ENCODE assay signal across 8 cellular contexts in the genomic region with DNA sequence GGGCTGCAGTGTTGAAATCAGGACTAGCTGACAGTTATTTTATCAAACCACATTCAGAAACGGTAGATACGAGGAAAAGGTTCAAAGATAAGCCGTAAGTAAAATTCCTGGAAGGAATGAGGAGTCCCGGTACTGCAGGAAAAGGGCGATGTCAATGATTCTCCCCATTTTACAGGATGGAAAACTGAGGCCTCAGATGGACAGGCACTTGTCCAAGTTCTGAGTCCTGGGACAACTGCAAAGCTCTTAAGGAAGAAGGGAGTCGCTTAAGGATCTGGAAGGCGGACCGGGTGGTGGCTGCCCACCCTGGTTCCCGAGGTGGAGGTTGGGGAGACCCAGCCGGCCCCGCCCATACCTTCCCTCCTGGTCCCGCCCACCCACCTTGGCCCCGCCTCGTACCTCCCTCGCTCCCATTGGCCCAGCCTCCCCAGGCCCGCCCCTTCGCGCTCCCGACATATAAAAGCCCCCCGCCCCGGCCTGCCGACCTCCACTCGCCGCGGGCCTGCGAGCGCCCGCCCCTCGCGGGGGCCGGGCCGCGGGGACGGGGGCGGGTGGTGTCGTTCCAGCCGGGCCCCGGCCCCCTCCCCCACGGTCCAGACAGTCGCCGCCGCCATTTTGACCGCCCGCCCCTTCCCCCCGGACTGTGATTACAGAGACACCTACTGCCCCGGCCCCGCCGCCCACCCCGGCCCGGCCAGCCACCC. TPM values are rescaled to one million over a fixed set of nuclear protein-coding genes. Genes with fewer than 3 reads are reported as not detected.
DNase-seq lines count a peak whose midpoint lies in the region; ATAC-seq and TF ChIP-seq lines count a peak whose summit lies in the region.

No MANE protein-coding gene starts in this region.

- peak; percentile 89 to 98 (median 91) for DNase-seq in CD8-positive, alpha-beta T cell
- DNase-seq in Karpas-422 (peak; percentile 96), SJCRH30 (peak; percentile 93)
- DNase-seq in activated gamma-delta T cell treated with anti-CD3 and anti-CD28 coated beads, Interleukin-2, amount 50 U/mL, for 16 hours (ENCODE audit: low read depth) = peak; percentile 87

- H3K36me3 Mint-ChIP-seq in CD8-positive, alpha-beta T cell = peaks cover 6% of the 10 kb centered on the region

- WGBS in gastroesophageal sphincter (ENCODE audit: low coverage in 1 of 2), 2 donors = 0 to 18% methylated on average over 1 to 9 of the region's 50 CpGs

- no peaks in the 10 kb centered on the region for H3K9me2 ChIP-seq in Karpas-422 (replicated peaks; ENCODE audit: insufficient read depth, low read length)

- H3K36me3 ChIP-seq in CD8-positive, alpha-beta T cell (ENCODE audit: insufficient read depth, low read length) = no peaks in the 10 kb centered on the region
- H3K36me3 ChIP-seq in Karpas-422 (ENCODE audit: insufficient read depth, low read length) (no peaks in the 10 kb centered on the region), SJCRH30 (no peaks in the 10 kb centered on the region), gastroesophageal sphincter (peaks cover 0 to under 1% of the 10 kb centered on the region in 2 donors), neutrophil (no peaks in the 10 kb centered on the region), stomach smooth muscle (ENCODE audit: control insufficient read depth in 2 of 2, insufficient read depth in 2 of 2, low read length in 2 of 2) (no peaks in the 10 kb centered on the region)

- no peaks in the 10 kb centered on the region for H4K20me1 ChIP-seq in Karpas-422 (ENCODE audit: insufficient read depth, low read depth, low read length)

- TF ChIP-seq CTCF in CD8-positive, alpha-beta T cell (IDR thresholded peaks at IDR 0.05) = no peak
- TF ChIP-seq CTCF in gastroesophageal sphincter (IDR thresholded peaks at IDR 0.05) = no peak
- no peak for TF ChIP-seq CTCF in neutrophil (IDR thresholded peaks at IDR 0.05)

- H3K4me1 Mint-ChIP-seq in CD8-positive, alpha-beta T cell (ENCODE audit: low read depth) = peaks cover 49% of the 10 kb centered on the region

- peak overlapping the region; percentile 93 for H3K4me2 ChIP-seq in Karpas-422 (ENCODE audit: low read depth, low read length, poor library complexity, severe bottlenecking)

- POLR2A ChIA-PET in CD8-positive, alpha-beta T cell (lab: Charles Lee) = interaction anchor here (0.6 to 11.9 kb wide), 17 partner anchors 14 to 168 kb away, joined by 3 to 85 read pairs (median 5); a partner anchor contains a TSS

- peaks cover 48% of the 10 kb centered on the region for H3K4me1 ChIP-seq in CD8-positive, alpha-beta T cell (ENCODE audit: insufficient read depth, low read length)
- H3K4me1 ChIP-seq in Karpas-422 (ENCODE audit: low read length) (peaks cover 30% of the 10 kb centered on the region), SJCRH30 (no peaks in the 10 kb centered on the region), gastroesophageal sphincter (peaks cover 0 to 41% (median 18%) of the 10 kb centered on the region in 3 donors), neutrophil (ENCODE audit: control insufficient read depth in 1 of 2, insufficient read depth in 1 of 2, low read depth in 1 of 2, low read length in 1 of 2) (peaks cover 12 to 18% of the 10 kb centered on the region in 2 experiments), stomach smooth muscle (ENCODE audit: control insufficient read depth, insufficient read depth, low read length) (peaks cover 25% of the 10 kb centered on the region)

- H3K79me2 ChIP-seq in Karpas-422 (ENCODE audit: low read length) = peaks cover 30% of the 10 kb centered on the region

- H3K4me3 ChIP-seq in CD8-positive, alpha-beta T cell (ENCODE audit: low read depth, low read length) = peak overlapping the region; percentile 92
- H3K4me3 ChIP-seq in Karpas-422 (ENCODE audit: low read length) (peak overlapping the region; percentile 81), SJCRH30 (peak overlapping the region; percentile 63), gastroesophageal sphincter (peak overlapping the region; percentile 84 to 89), neutrophil (ENCODE audit: low read depth in 1 of 2, low read length in 1 of 2) (peak overlapping the region; percentile 96 to 97), stomach smooth muscle (ENCODE audit: low read length in 2 of 2) (peak overlapping the region; percentile 50 to 94)

- H3K9me3 ChIP-seq in CD8-positive, alpha-beta T cell (ENCODE audit: low read length) = no peaks in the 10 kb centered on the region
- no peaks in the 10 kb centered on the region for H3K9me3 ChIP-seq in Karpas-422 (ENCODE audit: low read length)
- H3K9me3 ChIP-seq in SJCRH30 (replicated peaks) = no peaks in the 10 kb centered on the region
- no peaks in the 10 kb centered on the region for H3K9me3 ChIP-seq in gastroesophageal sphincter
- no peaks in the 10 kb centered on the region for H3K9me3 ChIP-seq in neutrophil
- H3K9me3 ChIP-seq in stomach smooth muscle (ENCODE audit: control insufficient read depth in 2 of 2, low read length in 2 of 2) = no peaks in the 10 kb centered on the region

- peak; percentile 50 to 71 for TF ChIP-seq POLR2A in gastroesophageal sphincter (IDR thresholded peaks at IDR 0.05)

- no peaks in the 10 kb centered on the region for H3K27me3 ChIP-seq in CD8-positive, alpha-beta T cell (ENCODE audit: insufficient read depth, low read length)
- H3K27me3 ChIP-seq in Karpas-422 (ENCODE audit: low read length) = no peaks in the 10 kb centered on the region
- no peaks in the 10 kb centered on the region for H3K27me3 ChIP-seq in SJCRH30
- H3K27me3 ChIP-seq in gastroesophageal sphincter = no peaks in the 10 kb centered on the region
- no peaks in the 10 kb centered on the region for H3K27me3 ChIP-seq in neutrophil
- no peaks in the 10 kb centered on the region for H3K27me3 ChIP-seq in stomach smooth muscle (ENCODE audit: control insufficient read depth in 1 of 2, insufficient read depth in 2 of 2, low read length in 2 of 2)

- H2AFZ ChIP-seq in Karpas-422 (ENCODE audit: low read length) = peak overlapping the region; percentile 66

- no peaks in the 10 kb centered on the region for H3K9me3 Mint-ChIP-seq in CD8-positive, alpha-beta T cell

- H3K27me3 Mint-ChIP-seq in CD8-positive, alpha-beta T cell (ENCODE audit: low read depth) = no peaks in the 10 kb centered on the region

- H3K27ac Mint-ChIP-seq in CD8-positive, alpha-beta T cell = peak overlapping the region; percentile 98

- H3K27ac ChIP-seq in CD8-positive, alpha-beta T cell (ENCODE audit: low read depth, low read length) = peak overlapping the region; percentile 99
- peak overlapping the region; percentile 87 for H3K27ac ChIP-seq in Karpas-422 (ENCODE audit: low read length)
- peak overlapping the region; percentile 77 for H3K27ac ChIP-seq in SJCRH30
- H3K27ac ChIP-seq in gastroesophageal sphincter = peak overlapping the region; percentile 98 to 99 (median 99)
- peak overlapping the region; percentile 98 for H3K27ac ChIP-seq in neutrophil
- peak overlapping the region; percentile 98 for H3K27ac ChIP-seq in stomach smooth muscle (ENCODE audit: low read length)

- ATAC-seq in CD8-positive, alpha-beta T cell = peak; percentile 56
- ATAC-seq in GM21423 (IDR thresholded peaks at IDR 0.05; ENCODE audit: unreplicated experiment) (peak; percentile 30), gastroesophageal sphincter (peak; percentile 58)

- CTCF ChIA-PET in CD8-positive, alpha-beta T cell (lab: Charles Lee) = interaction anchor here (1.0 to 1.6 kb wide), 5 partner anchors 18 to 125 kb away, joined by 3 to 7 read pairs (median 4); a partner anchor contains a TSS

- peak overlapping the region; percentile 89 for H3K4me3 Mint-ChIP-seq in CD8-positive, alpha-beta T cell

- TF ChIP-seq EP300 in gastroesophageal sphincter (IDR thresholded peaks at IDR 0.05) = no peak

- intact Hi-C loops in CD8-positive, alpha-beta T cell (cut with DNase I, micrococcal nuclease) = loop anchor here (1.0 to 10.0 kb wide), 14 partner anchors 19 to 853 kb away; a partner anchor contains a TSS

- H3K9ac ChIP-seq in Karpas-422 (ENCODE audit: low read length) (peak overlapping the region; percentile 98), stomach smooth muscle (ENCODE audit: low read length in 2 of 2) (peak overlapping the region; percentile 13 to 61)

RNA-seq across cellular contexts. Expression of a gene that starts 0.6 kb away (rescaled TPM):
- 10 to 100 TPM; 11.2 to 13.0 TPM for total RNA-seq in CD8-positive, alpha-beta T cell
- 1.2 and 2.3 TPM in 2 replicates for total RNA-seq in Karpas-422 (2014; rRNA removed; shearing (Covaris generic); ENCODE audit: low replicate concordance)
- total RNA-seq in SJCRH30 (2014; rRNA removed; shearing (Covaris generic)) = 3.9 and 4.4 TPM in 2 replicates
- total RNA-seq in gastroesophageal sphincter = 1 to 10 TPM; 2.0 to 5.9 (median 3.9) TPM

RNA-seq across cellular contexts. Expression of a gene that starts 22.4 kb away (rescaled TPM):
- total RNA-seq in CD8-positive, alpha-beta T cell = not detected
- not detected in 2 replicates for total RNA-seq in Karpas-422 (2014; rRNA removed; shearing (Covaris generic); ENCODE audit: low replicate concordance)
- not detected in 2 replicates for total RNA-seq in SJCRH30 (2014; rRNA removed; shearing (Covaris generic))
- not detected for total RNA-seq in gastroesophageal sphincter

RNA-seq across cellular contexts. Expression of a gene that starts 26.0 kb away (rescaled TPM):
- total RNA-seq in CD8-positive, alpha-beta T cell = 10 to 100 TPM; 25.4 to 25.7 TPM
- 0.67 and 1.9 TPM in 2 replicates for total RNA-seq in Karpas-422 (2014; rRNA removed; shearing (Covaris generic); ENCODE audit: low replicate concordance)
- 1.5 TPM in 2 replicates for total RNA-seq in SJCRH30 (2014; rRNA removed; shearing (Covaris generic))
- total RNA-seq in gastroesophageal sphincter = 1 to 10 TPM; 1.1 to 5.4 (median 3.1) TPM

RNA-seq across cellular contexts. Expression of a gene that starts 53.2 kb away (rescaled TPM):
- total RNA-seq in CD8-positive, alpha-beta T cell = 100 to 1,000 TPM in 1 of 2 experiments, 10 to 100 TPM in 1; 86.5 to 101 TPM
- 15.1 and 41.4 TPM in 2 replicates for total RNA-seq in Karpas-422 (2014; rRNA removed; shearing (Covaris generic); ENCODE audit: low replicate concordance)
- 37.4 and 39.1 TPM in 2 replicates for total RNA-seq in SJCRH30 (2014; rRNA removed; shearing (Covaris generic))
- total RNA-seq in gastroesophageal sphincter = 10 to 100 TPM in 2 of 4 donors, 1 to 10 TPM in 2; 5.3 to 20.8 (median 14.5) TPM

RNA-seq across cellular contexts. Expression of a gene that starts 56.3 kb away (rescaled TPM):
- total RNA-seq in CD8-positive, alpha-beta T cell = not detected
- total RNA-seq in Karpas-422 (2014; rRNA removed; shearing (Covaris generic); ENCODE audit: low replicate concordance) = not detected in 2 replicates
- total RNA-seq in SJCRH30 (2014; rRNA removed; shearing (Covaris generic)) = 0.99 and 1.4 TPM in 2 replicates
- not detected for total RNA-seq in gastroesophageal sphincter

Comparison
In these comparisons a context has a peak if more than half of its experiments do, and no peak if none do; other contexts are left out.
1. Peak in every context shown above with its lines: DNase-seq, ATAC-seq, H3K4me3 ChIP-seq and H3K27ac ChIP-seq.